1 cellular context compared by ENCODE assay signal in genomic region chr14:61328629-61329262, GRCh38.
A peak's percentile ranks its signal among the peaks of the same experiment; 100 is the strongest.
TF ChIP-seq lines count a peak whose summit lies in the region.

No MANE protein-coding gene starts in this region.

TF ChIP-seq in GM12878, 131 proteins besides CTCF, POLR2A, EP300 and RAD21:
- TF ChIP-seq USF2 (IDR thresholded peaks at IDR 0.05; ENCODE audit: borderline replicate concordance, low read depth, low read length) (no peak), ATF2 (IDR thresholded peaks at IDR 0.05; ENCODE audit: low read length) (0 out of 2 replicates have a peak, but pooled peaks have one; percentile 6)
